Comparison of ENCODE assay signal across 1 cellular context in genomic region chr17:45585794-45586650, GRCh38.
TF ChIP-seq lines count a peak whose summit lies in the region.
"Not testable (repeated sequence)": the region's sequence is repeated elsewhere in the genome, so short reads cannot be mapped to it uniquely, and the experiment has no call there.

No MANE protein-coding gene starts in this region.

TF ChIP-seq in HepG2, 621 proteins besides CTCF, POLR2A, EP300 and RAD21 (continued from another document and continues in another):
- TF ChIP-seq ZBTB38 (CRISPR knock-in tag; IDR thresholded peaks at IDR 0.05) (peak; percentile 39; the same call in 1 of the 2 replicates), SPEN (CRISPR knock-in tag; IDR thresholded peaks at IDR 0.05; ENCODE audit: low read depth) (peak; percentile 41; the same call in 1 of the 2 replicates), RFXAP (CRISPR knock-in tag; IDR thresholded peaks at IDR 0.05; ENCODE audit: borderline replicate concordance) (0 out of 2 replicates have a peak, but pooled peaks have one; percentile 30), ZNF275 (CRISPR knock-in tag; IDR thresholded peaks at IDR 0.05; ENCODE audit: borderline replicate concordance) (0 out of 2 replicates have a peak, but pooled peaks have one; percentile 3), ARID4A (CRISPR knock-in tag; IDR thresholded peaks at IDR 0.05; ENCODE audit: borderline replicate concordance) (peak; percentile 58; the same call in 1 of the 2 replicates), RBFOX2 (IDR thresholded peaks at IDR 0.05; ENCODE audit: low read depth, low read length) (peak; percentile 55; the same call in 1 of the 2 replicates), ZSCAN31 (CRISPR knock-in tag; IDR thresholded peaks at IDR 0.05; ENCODE audit: low read depth) (0 out of 2 replicates have a peak, but pooled peaks have one; percentile 28), ZNF556 (CRISPR knock-in tag; IDR thresholded peaks at IDR 0.05; ENCODE audit: borderline replicate concordance) (peak; percentile 74; the same call in 1 of the 2 replicates), ZNF691 (CRISPR knock-in tag; IDR thresholded peaks at IDR 0.05; ENCODE audit: borderline replicate concordance, low read depth) (0 out of 2 replicates have a peak, but pooled peaks have one; percentile 63), ZNF776 (CRISPR knock-in tag; IDR thresholded peaks at IDR 0.05) (0 out of 2 replicates have a peak, but pooled peaks have one; percentile 54), ZNF800 (CRISPR knock-in tag; IDR thresholded peaks at IDR 0.05) (peak; percentile 91), ZBTB14 (CRISPR knock-in tag; IDR thresholded peaks at IDR 0.05) (peak; percentile 41; the same call in 1 of the 2 replicates), KLF6 (CRISPR knock-in tag; IDR thresholded peaks at IDR 0.05) (peak; percentile 49; the same call in 1 of the 2 replicates), ZNF431 (CRISPR knock-in tag; IDR thresholded peaks at IDR 0.05; ENCODE audit: borderline replicate concordance, low read depth) (0 out of 2 replicates have a peak, but pooled peaks have one; percentile 47), DRAP1 (CRISPR knock-in tag; IDR thresholded peaks at IDR 0.05) (peak; percentile 56; the same call in 1 of the 2 replicates), CENPT (CRISPR knock-in tag; IDR thresholded peaks at IDR 0.05; ENCODE audit: low read depth) (0 out of 2 replicates have a peak, but pooled peaks have one; percentile 37), ZNF274 (CRISPR knock-in tag; IDR thresholded peaks at IDR 0.05) (0 out of 2 replicates have a peak, but pooled peaks have one; percentile 52), ZNF574 (CRISPR knock-in tag; IDR thresholded peaks at IDR 0.05) (peak; percentile 68), MAZ (CRISPR knock-in tag; IDR thresholded peaks at IDR 0.05; ENCODE audit: low read depth) (peak; percentile 71), ZNF232 (CRISPR knock-in tag; IDR thresholded peaks at IDR 0.05; ENCODE audit: borderline replicate concordance) (0 out of 2 replicates have a peak, but pooled peaks have one; percentile 8), ZNF678 (CRISPR knock-in tag; IDR thresholded peaks at IDR 0.05) (peak; percentile 84; the same call in 1 of the 2 replicates), ZNF264 (CRISPR knock-in tag; IDR thresholded peaks at IDR 0.05) (peak; percentile 13; the same call in 1 of the 2 replicates), ZNF609 (CRISPR knock-in tag; IDR thresholded peaks at IDR 0.05; ENCODE audit: borderline replicate concordance) (0 out of 2 replicates have a peak, but pooled peaks have one; percentile 26), GABPB1 (CRISPR knock-in tag; IDR thresholded peaks at IDR 0.05) (peak; percentile 73; the same call in 1 of the 2 replicates), ZBED4 (CRISPR knock-in tag; IDR thresholded peaks at IDR 0.05; ENCODE audit: borderline replicate concordance) (0 out of 2 replicates have a peak, but pooled peaks have one; percentile 35), CBFB (CRISPR knock-in tag; IDR thresholded peaks at IDR 0.05) (0 out of 2 replicates have a peak, but pooled peaks have one; percentile 22), MYC (CRISPR knock-in tag; IDR thresholded peaks at IDR 0.05; ENCODE audit: borderline replicate concordance) (peak; percentile 64; the same call in 1 of the 2 replicates)
- TF ChIP-seq MAZ (IDR thresholded peaks at IDR 0.05; ENCODE audit: borderline replicate concordance, low read depth, low read length): not testable (repeated sequence)
